ENCODE assay signal across 1 cellular context in genomic region chr19:51341066-51341465, GRCh38.
TF ChIP-seq lines count a peak whose summit lies in the region.

No MANE protein-coding gene starts in this region.

TF ChIP-seq in WTC11, 78 proteins besides CTCF, POLR2A, EP300 and RAD21 (continued from another document):
- no peak for TF ChIP-seq ZNF263 (CRISPR knock-in tag; IDR thresholded peaks at IDR 0.05; ENCODE audit: low read depth)
- no peak for TF ChIP-seq FOXP4 (CRISPR knock-in tag; IDR thresholded peaks at IDR 0.05)
- no peak for TF ChIP-seq E2F5 (CRISPR knock-in tag; IDR thresholded peaks at IDR 0.05)
- TF ChIP-seq USF2 (CRISPR knock-in tag; IDR thresholded peaks at IDR 0.05): no peak
- no peak for TF ChIP-seq ZNF396 (CRISPR knock-in tag; IDR thresholded peaks at IDR 0.05; ENCODE audit: borderline replicate concordance)
- no peak for TF ChIP-seq ZNF671 (CRISPR knock-in tag; IDR thresholded peaks at IDR 0.05)
- TF ChIP-seq NFYB (CRISPR knock-in tag; conservative IDR thresholded peaks at IDR 0.05; ENCODE audit: low read depth): no peak
- TF ChIP-seq NFE2L1 (CRISPR knock-in tag; IDR thresholded peaks at IDR 0.05): no peak
- TF ChIP-seq ZBTB21 (CRISPR knock-in tag; IDR thresholded peaks at IDR 0.05; ENCODE audit: borderline replicate concordance): no peak
- no peak for TF ChIP-seq MAX (CRISPR knock-in tag; IDR thresholded peaks at IDR 0.05)
- TF ChIP-seq ZSCAN18 (CRISPR knock-in tag; IDR thresholded peaks at IDR 0.05): no peak
- TF ChIP-seq ZNF425 (CRISPR knock-in tag; conservative IDR thresholded peaks at IDR 0.05): no peak
- no peak for TF ChIP-seq EMX1 (CRISPR knock-in tag; IDR thresholded peaks at IDR 0.05)
- TF ChIP-seq CREM (CRISPR knock-in tag; IDR thresholded peaks at IDR 0.05): no peak
- TF ChIP-seq SOX15 (CRISPR knock-in tag; IDR thresholded peaks at IDR 0.05): no peak
- TF ChIP-seq MLX (CRISPR knock-in tag; IDR thresholded peaks at IDR 0.05): no peak
- TF ChIP-seq FOXP1 (CRISPR knock-in tag; IDR thresholded peaks at IDR 0.05; ENCODE audit: borderline replicate concordance): no peak
TF ChIP-seq in WTC11: peak in this region for 0.
